Comparison of ENCODE assay signal across 15 cellular contexts in the genomic region with DNA sequence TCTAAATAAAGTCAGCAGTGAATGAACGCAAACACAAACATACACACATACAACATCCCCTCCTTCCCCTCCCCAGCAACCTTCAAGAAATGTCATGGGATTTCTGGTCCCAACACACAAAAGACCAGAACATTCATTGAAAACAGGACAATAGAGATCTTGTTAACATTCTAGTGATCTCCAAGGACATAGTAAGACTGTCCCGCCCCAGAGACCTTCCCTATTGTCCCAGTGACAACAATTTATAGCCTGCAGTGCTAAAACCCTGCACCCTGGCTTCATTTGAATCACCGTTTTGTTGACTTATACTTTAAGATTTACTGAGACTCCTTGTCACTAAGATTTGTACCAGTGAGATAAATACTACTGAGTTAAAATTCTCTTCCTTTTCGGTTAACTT.
"Had no signal": no experiment of that assay in that cellular context is flagged by ENCODE, and none has a peak within 500 bp of the region (broad histone marks: within the 10 kb centered on the region; RNA-seq: fewer than 3 reads in every experiment).

No MANE protein-coding gene starts in this region.

- H3K9me3 Mint-ChIP-seq: activated naive CD8-positive, alpha-beta T cell treated with anti-CD3 and anti-CD28 coated beads, Interleukin-2, amount 10 ng/mL, durations not matched to agents 7 days and 5 days; brain; natural killer cell treated with Interleukin-12 subunit alpha and Interleukin-12 subunit beta and Interleukin-15 and Interleukin-18, amount 100 ng/mL, for 72 hours had no signal

- H3K4me3 Mint-ChIP-seq: activated naive CD8-positive, alpha-beta T cell treated with anti-CD3 and anti-CD28 coated beads, Interleukin-2, amount 10 ng/mL, durations not matched to agents 7 days and 5 days; natural killer cell treated with Interleukin-12 subunit alpha and Interleukin-12 subunit beta and Interleukin-15 and Interleukin-18, amount 100 ng/mL, for 72 hours had no signal

- H3K27ac ChIP-seq: colonic mucosa, foreskin keratinocyte, heart left ventricle, left lung, sigmoid colon, stomach, thoracic aorta had no signal

- H3K36me3 Mint-ChIP-seq: activated naive CD8-positive, alpha-beta T cell treated with anti-CD3 and anti-CD28 coated beads, Interleukin-2, amount 10 ng/mL, durations not matched to agents 7 days and 5 days; brain; natural killer cell treated with Interleukin-12 subunit alpha and Interleukin-12 subunit beta and Interleukin-15 and Interleukin-18, amount 100 ng/mL, for 72 hours had no signal

- H3K4me3 ChIP-seq: colonic mucosa, heart left ventricle, left lung, sigmoid colon, stomach, thoracic aorta had no signal

- H3K27ac Mint-ChIP-seq: activated naive CD8-positive, alpha-beta T cell treated with anti-CD3 and anti-CD28 coated beads, Interleukin-2, amount 10 ng/mL, durations not matched to agents 7 days and 5 days; natural killer cell treated with Interleukin-12 subunit alpha and Interleukin-12 subunit beta and Interleukin-15 and Interleukin-18, amount 100 ng/mL, for 72 hours had no signal

- H3K36me3 ChIP-seq: colonic mucosa, heart left ventricle, left lung, sigmoid colon, stomach, thoracic aorta had no signal

- H3K27me3 ChIP-seq: colonic mucosa, foreskin keratinocyte, heart left ventricle, left lung, sigmoid colon, stomach had no signal

- DNase-seq: activated naive CD4-positive, alpha-beta T cell; activated naive CD8-positive, alpha-beta T cell treated with anti-CD3 and anti-CD28 coated beads, Interleukin-2, amount 10 ng/mL, durations not matched to agents 7 days and 5 days; activated T-cell treated with anti-CD3 and anti-CD28 coated beads for 4 hours; central memory CD4-positive, alpha-beta T cell; colonic mucosa; foreskin keratinocyte; heart left ventricle; left lung; mammary epithelial cell; sigmoid colon; stimulated activated CD4-positive, alpha-beta T cell treated with anti-CD3 and anti-CD28 coated beads, Interleukin-1b, Interleukin-23, amount 100 ng/mL, for 48 hours; stomach had no signal

- H3K4me1 ChIP-seq: foreskin keratinocyte, heart left ventricle, left lung, sigmoid colon, stomach had no signal

- H3K9me3 ChIP-seq: colonic mucosa, heart left ventricle, left lung, sigmoid colon, stomach, thoracic aorta had no signal
